Comparison of ENCODE assay signal across 23 cellular contexts in genomic region chr6:145627451-145627850, GRCh38.
DNase-seq lines count a peak whose midpoint lies in the region; ATAC-seq and TF ChIP-seq lines count a peak whose summit lies in the region.
"Had no signal": no experiment of that assay in that cellular context is flagged by ENCODE, and none has a peak within 500 bp of the region (broad histone marks: within the 10 kb centered on the region; RNA-seq: fewer than 3 reads in every experiment).

No MANE protein-coding gene starts in this region.

- H3K27me3 Mint-ChIP-seq in natural killer cell (ENCODE audit: low read depth in 2 of 2): no peaks in the 10 kb centered on the region
- H3K27me3 Mint-ChIP-seq: B cell; CD4-positive, CD25-positive, alpha-beta regulatory T cell had no signal

- in situ Hi-C loops in IMR-90 (cut with MboI; ENCODE audit: low sequenced_read_pairs): no loop called here

- TF ChIP-seq RAD21 in IMR-90 (IDR thresholded peaks at IDR 0.05; ENCODE audit: low read length): no peak

- no peak overlapping the region for H3K4ac ChIP-seq in IMR-90 (ENCODE audit: low read depth, low read length)

- no peak overlapping the region for H3K23ac ChIP-seq in IMR-90 (ENCODE audit: low read depth, low read length)

- peak overlapping the region; percentile 3; the same call in 1 of the 2 replicates for H4K91ac ChIP-seq in IMR-90 (ENCODE audit: insufficient read depth, low read depth, low read length)

- H3K14ac ChIP-seq in IMR-90 (replicated peaks; ENCODE audit: low read depth, low read length): no peak overlapping the region

- no peak for TF ChIP-seq CTCF in IMR-90 (conservative IDR thresholded peaks at IDR 0.05; ENCODE audit: low read depth, low read length)
- no peak for TF ChIP-seq CTCF in foreskin fibroblast (IDR thresholded peaks at IDR 0.05; ENCODE audit: low read depth, low read length)
- TF ChIP-seq CTCF in natural killer cell (IDR thresholded peaks at IDR 0.05): no peak
- TF ChIP-seq CTCF in lower leg skin (IDR thresholded peaks at IDR 0.05): no peak

- H2AFZ ChIP-seq in IMR-90 (replicated peaks; ENCODE audit: low read length, poor library complexity): no peak overlapping the region
- H2AFZ ChIP-seq: GM23248 had no signal

- H2AK5ac ChIP-seq in IMR-90 (ENCODE audit: low read depth, low read length): no peak overlapping the region

- BruUV-seq in IMR-90 (replicated peaks; lab: Mats Ljungman, UMichigan): no TSS peak

- no peak overlapping the region for H4K8ac ChIP-seq in IMR-90 (ENCODE audit: low read depth in 2 of 2, low read length in 2 of 2)

- no peaks in the 10 kb centered on the region for H3K9me3 Mint-ChIP-seq in natural killer cell
- H3K9me3 Mint-ChIP-seq: CD4-positive, CD25-positive, alpha-beta regulatory T cell; CD8-positive, alpha-beta T cell; H9 had no signal

- no peaks in the 10 kb centered on the region for H3K9me1 ChIP-seq in IMR-90 (ENCODE audit: insufficient read depth, low read length)

- CTCF ChIA-PET in IMR-90 (lab: Yijun Ruan, JAX): no interaction called here

- H3K18ac ChIP-seq in IMR-90 (ENCODE audit: low read depth, low read length): peak overlapping the region; percentile 37; the same call in 1 of the 2 replicates

- H3K4me3 ChIP-seq in IMR-90 (ENCODE audit: insufficient read depth, low read depth, low read length): no peak overlapping the region
- H3K4me3 ChIP-seq in foreskin fibroblast (ENCODE audit: low read depth in 1 of 2, low read length in 2 of 2): no peak overlapping the region
- H3K4me3 ChIP-seq in lower leg skin (ENCODE audit: low read depth, poor library complexity, severe bottlenecking): no peak overlapping the region
- H3K4me3 ChIP-seq: A549, BLaER1, GM23248 had no signal

- POLR2A ChIA-PET in IMR-90 (lab: Charles Lee; ENCODE audit: unreplicated experiment): no interaction called here

- DNase-seq in EH (ENCODE audit: low read depth) (peak; percentile 57), IMR-90 (no peak), foreskin fibroblast (peak; percentile 13 to 54), posterior vena cava (ENCODE audit: low spot score) (peak; percentile 60), natural killer cell (no peak), Right ventricle myocardium superior (no peak), lower leg skin (ENCODE audit: low spot score in 2 of 2) (no peak)
- DNase-seq: 8988T; Caco-2; CD4-positive, CD25-positive, alpha-beta regulatory T cell; CD8-positive, alpha-beta T cell; DMS153; DND-41; EL; GDM1; GM23248; H9 had no signal

- no peak overlapping the region for H2AK9ac ChIP-seq in IMR-90 (replicated peaks; ENCODE audit: low read depth, low read length, poor library complexity)

- no peak overlapping the region for H4K5ac ChIP-seq in IMR-90 (ENCODE audit: low read depth, low read length)

- no peak overlapping the region for H2BK20ac ChIP-seq in IMR-90 (ENCODE audit: low read depth, low read length)

- no peak overlapping the region for H3K27ac Mint-ChIP-seq in natural killer cell
- H3K27ac Mint-ChIP-seq: B cell; CD4-positive, CD25-positive, alpha-beta regulatory T cell; CD8-positive, alpha-beta T cell had no signal

- H3K4me1 ChIP-seq in IMR-90 (ENCODE audit: control insufficient read depth, insufficient read depth, low read length): peaks cover 2% of the 10 kb centered on the region; the same call in 1 of the 2 replicates
- H3K4me1 ChIP-seq: A549, Caco-2 had no signal

- H3K4me3 Mint-ChIP-seq in natural killer cell: no peak overlapping the region
- H3K4me3 Mint-ChIP-seq: B cell; CD4-positive, CD25-positive, alpha-beta regulatory T cell; CD8-positive, alpha-beta T cell; H9 had no signal

- peaks cover 9% of the 10 kb centered on the region in 2 donors for H3K4me1 Mint-ChIP-seq in natural killer cell
- H3K4me1 Mint-ChIP-seq: B cell; CD4-positive, CD25-positive, alpha-beta regulatory T cell had no signal

- no peaks in the 10 kb centered on the region for H3K36me3 Mint-ChIP-seq in natural killer cell

- intact Hi-C loops in IMR-90 (cut with micrococcal nuclease): no loop called here
- intact Hi-C loops in posterior vena cava (cut with DNase I): no loop called here
- intact Hi-C loops in natural killer cell (cut with micrococcal nuclease): no loop called here
- intact Hi-C loops in Right ventricle myocardium superior (cut with DNase I): loop anchor here (10.0 kb wide), 1 partner anchor 1043 kb away; no protein-coding TSS in a partner anchor
- intact Hi-C loops in lower leg skin (cut with DNase I; ENCODE audit: low total_unique reads): no loop called here

- no peak overlapping the region for H3K56ac ChIP-seq in IMR-90 (ENCODE audit: extremely low read depth, insufficient read depth, low read length)

- peak overlapping the region; percentile 44; the same call in 1 of the 2 replicates for H3K27ac ChIP-seq in IMR-90 (ENCODE audit: insufficient read depth, low read length)
- H3K27ac ChIP-seq: A549, BLaER1, C4-2B, GM23248 had no signal

- H3K36me3 ChIP-seq in IMR-90 (ENCODE audit: control insufficient read depth, insufficient read depth, low read length): no peaks in the 10 kb centered on the region

- no peak overlapping the region for H3K9ac ChIP-seq in IMR-90 (ENCODE audit: low read depth, low read length)
- H3K9ac ChIP-seq: BLaER1, GM23248 had no signal

- ATAC-seq in IMR-90 (ENCODE audit: low read depth) (no peak), HG03354 (IDR thresholded peaks at IDR 0.05; ENCODE audit: poor library complexity, severe bottlenecking, unreplicated experiment) (no peak), natural killer cell (no peak), Right ventricle myocardium superior (ENCODE audit: poor library complexity) (no peak)
- ATAC-seq: A549; CD8-positive, alpha-beta T cell; HCT116 had no signal

- H4K20me1 ChIP-seq in IMR-90 (ENCODE audit: insufficient read depth, low read length): no peaks in the 10 kb centered on the region
- H4K20me1 ChIP-seq: BLaER1 had no signal

- H2BK5ac ChIP-seq in IMR-90 (ENCODE audit: low read depth, low read length, poor library complexity, severe bottlenecking): no peak overlapping the region

- no peak for TF ChIP-seq POLR2A in IMR-90 (IDR thresholded peaks at IDR 0.05; ENCODE audit: low read depth, low read length)
- TF ChIP-seq POLR2A in lower leg skin (IDR thresholded peaks at IDR 0.05): no peak

- 96% methylated on average over 14 of the region's 17 CpGs; no CpG with 5 or more reads in 1 of the 2 experiments for WGBS in IMR-90 (ENCODE audit: extremely low coverage in 2 of 2, insufficient read length in 1 of 2), 2 experiments
- 94 to 95% methylated on average over 16 to 17 of the region's 17 CpGs for WGBS in lower leg skin, 2 donors

- H3K79me1 ChIP-seq in IMR-90 (ENCODE audit: low read depth in 1 of 2, low read length in 2 of 2): no peaks in the 10 kb centered on the region

- H2BK120ac ChIP-seq in IMR-90 (ENCODE audit: low read depth, low read length): no peak overlapping the region; the same call in 1 of the 2 replicates

- no peaks in the 10 kb centered on the region for H3K27me3 ChIP-seq in IMR-90 (ENCODE audit: control insufficient read depth, insufficient read depth, low read length)
- H3K27me3 ChIP-seq: BLaER1 had no signal

- no peak overlapping the region for H2BK15ac ChIP-seq in IMR-90 (ENCODE audit: low read depth, low read length)

- H3K9me3 ChIP-seq in IMR-90 (ENCODE audit: control insufficient read depth, insufficient read depth, low read length): no peaks in the 10 kb centered on the region
- H3K9me3 ChIP-seq: A549, Caco-2 had no signal

- dilution Hi-C loops in IMR-90 (cut with HindIII; ENCODE audit: low sequenced_read_pairs, unreplicated experiment): no loop called here

- no peak overlapping the region for H3K4me2 ChIP-seq in IMR-90 (ENCODE audit: low read depth, low read length)
- H3K4me2 ChIP-seq: A549, BLaER1 had no signal

TF ChIP-seq in IMR-90, 13 proteins besides CTCF, POLR2A, EP300 and RAD21:
- TF ChIP-seq RCOR1 (IDR thresholded peaks at IDR 0.05; ENCODE audit: insufficient replicate concordance, low read length) (no peak), MAZ (IDR thresholded peaks at IDR 0.05; ENCODE audit: borderline replicate concordance, low read depth, low read length) (no peak), NFE2L2 (IDR thresholded peaks at IDR 0.05; ENCODE audit: low read depth, low read length) (no peak), CEBPB (IDR thresholded peaks at IDR 0.05; ENCODE audit: low read depth, low read length) (no peak), CHD1 (IDR thresholded peaks at IDR 0.05; ENCODE audit: low read depth, low read length) (no peak), MAFK (IDR thresholded peaks at IDR 0.05; ENCODE audit: low read depth, low read length) (no peak), RFX5 (IDR thresholded peaks at IDR 0.05; ENCODE audit: low read depth, low read length) (no peak), MXI1 (IDR thresholded peaks at IDR 0.05; ENCODE audit: borderline replicate concordance, low read depth, low read length) (no peak), BHLHE40 (IDR thresholded peaks at IDR 0.05; ENCODE audit: low read depth, low read length) (no peak), FOS (IDR thresholded peaks at IDR 0.05; ENCODE audit: low read depth, low read length) (no peak), SMC3 (IDR thresholded peaks at IDR 0.05; ENCODE audit: low read depth, low read length) (no peak)
- TF ChIP-seq, protein P1, sequence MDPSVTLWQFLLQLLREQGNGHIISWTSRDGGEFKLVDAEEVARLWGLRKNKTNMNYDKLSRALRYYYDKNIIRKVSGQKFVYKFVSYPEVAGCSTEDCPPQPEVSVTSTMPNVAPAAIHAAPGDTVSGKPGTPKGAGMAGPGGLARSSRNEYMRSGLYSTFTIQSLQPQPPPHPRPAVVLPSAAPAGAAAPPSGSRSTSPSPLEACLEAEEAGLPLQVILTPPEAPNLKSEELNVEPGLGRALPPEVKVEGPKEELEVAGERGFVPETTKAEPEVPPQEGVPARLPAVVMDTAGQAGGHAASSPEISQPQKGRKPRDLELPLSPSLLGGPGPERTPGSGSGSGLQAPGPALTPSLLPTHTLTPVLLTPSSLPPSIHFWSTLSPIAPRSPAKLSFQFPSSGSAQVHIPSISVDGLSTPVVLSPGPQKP (IDR thresholded peaks at IDR 0.05; ENCODE audit: borderline replicate concordance, low read depth, low read length): no peak
- TF ChIP-seq, protein P2, sequence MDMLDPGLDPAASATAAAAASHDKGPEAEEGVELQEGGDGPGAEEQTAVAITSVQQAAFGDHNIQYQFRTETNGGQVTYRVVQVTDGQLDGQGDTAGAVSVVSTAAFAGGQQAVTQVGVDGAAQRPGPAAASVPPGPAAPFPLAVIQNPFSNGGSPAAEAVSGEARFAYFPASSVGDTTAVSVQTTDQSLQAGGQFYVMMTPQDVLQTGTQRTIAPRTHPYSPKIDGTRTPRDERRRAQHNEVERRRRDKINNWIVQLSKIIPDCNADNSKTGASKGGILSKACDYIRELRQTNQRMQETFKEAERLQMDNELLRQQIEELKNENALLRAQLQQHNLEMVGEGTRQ (IDR thresholded peaks at IDR 0.05; ENCODE audit: low read depth, low read length): no peak

Comparison
In these comparisons a context has a peak if more than half of its experiments do, and no peak if none do; other contexts are left out.
1. DNase-seq: peak in EH (single experiment), foreskin fibroblast (2 of 2) and posterior vena cava (single experiment); none in IMR-90 (single experiment), natural killer cell (single experiment), Right ventricle myocardium superior (single experiment) and lower leg skin (0 of 2).